In the genomic region with DNA sequence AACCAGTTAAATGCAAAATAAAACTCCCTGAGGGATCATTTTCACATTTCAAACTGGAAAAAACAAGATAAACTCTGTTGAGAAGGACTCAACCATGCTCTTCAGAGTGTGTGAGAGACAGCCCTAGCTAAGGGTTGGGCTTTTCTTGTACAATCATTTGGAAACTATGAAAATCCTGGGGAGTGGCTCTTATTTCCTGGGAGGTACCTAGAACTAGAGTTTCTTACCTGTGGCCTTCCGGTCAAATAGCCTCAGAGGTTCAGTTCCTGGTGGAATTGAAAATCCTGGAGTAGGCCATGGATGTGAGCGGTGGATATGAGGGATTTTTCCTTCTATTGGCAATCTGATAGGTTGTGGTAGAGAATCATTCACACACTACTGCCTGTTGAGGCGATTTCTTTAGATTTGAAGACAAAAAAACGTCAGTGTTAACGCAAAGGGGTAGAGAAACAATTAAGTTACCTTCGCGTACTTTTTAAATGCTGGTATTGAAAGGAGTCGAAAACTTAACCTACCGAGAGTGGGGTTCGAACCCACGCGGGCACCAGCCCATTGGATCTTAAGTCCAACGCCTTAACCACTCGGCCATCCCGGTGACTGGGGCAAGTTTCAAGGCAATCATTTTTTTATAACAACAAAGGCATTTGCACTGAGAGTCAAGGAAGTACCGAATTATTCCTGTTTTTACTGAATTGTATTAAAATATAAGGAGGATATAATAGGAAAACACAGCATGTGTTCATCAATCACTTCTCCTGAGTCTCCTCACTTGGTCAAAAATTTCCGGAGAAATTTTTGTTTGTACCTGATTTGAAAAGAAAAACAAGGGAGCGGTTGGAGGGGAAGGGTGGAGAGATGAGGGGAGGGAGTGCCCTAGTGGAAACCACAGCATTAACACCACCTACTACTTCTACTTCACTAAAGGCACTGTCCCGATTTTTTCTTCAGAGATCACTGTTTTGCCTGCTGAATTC, we compare ENCODE assay signal across 1 cellular context.
TF ChIP-seq lines count a peak whose summit lies in the region.

No MANE protein-coding gene starts in this region.

TF ChIP-seq in HEK293, 187 proteins besides CTCF, POLR2A, EP300 and RAD21 (continued from another document and continues in another):
- TF ChIP-seq ZNF280C (tag by site-specific recombination; IDR thresholded peaks at IDR 0.05) (no peak), ZNF398 (tag by site-specific recombination; IDR thresholded peaks at IDR 0.05) (0 out of 2 replicates have a peak, but pooled peaks have one; percentile 35), ZNF148 (tag by site-specific recombination; IDR thresholded peaks at IDR 0.05; ENCODE audit: borderline replicate concordance) (no peak), IKZF3 (tag by site-specific recombination; IDR thresholded peaks at IDR 0.05) (no peak), ZNF521 (tag by site-specific recombination; IDR thresholded peaks at IDR 0.05) (no peak), ZNF18 (tag by site-specific recombination; IDR thresholded peaks at IDR 0.05) (no peak), ZNF2 (tag by site-specific recombination; IDR thresholded peaks at IDR 0.05) (no peak), ZEB2 (tag by site-specific recombination; IDR thresholded peaks at IDR 0.05) (peak; percentile 40; the same call in 1 of the 2 replicates), INSM2 (tag by site-specific recombination; IDR thresholded peaks at IDR 0.05) (no peak), ZNF132 (tag by site-specific recombination; IDR thresholded peaks at IDR 0.05; ENCODE audit: borderline replicate concordance) (no peak), ZNF266 (tag by site-specific recombination; IDR thresholded peaks at IDR 0.05; ENCODE audit: low read depth) (no peak), ZNF354C (tag by site-specific recombination; IDR thresholded peaks at IDR 0.05; ENCODE audit: borderline replicate concordance, low read depth) (no peak), ZNF626 (tag by site-specific recombination; IDR thresholded peaks at IDR 0.05) (no peak), KLF1 (tag by site-specific recombination; IDR thresholded peaks at IDR 0.05) (no peak), ZNF785 (tag by site-specific recombination; IDR thresholded peaks at IDR 0.05) (no peak), ZNF248 (tag by site-specific recombination; IDR thresholded peaks at IDR 0.05) (no peak), ZIC2 (tag by site-specific recombination; IDR thresholded peaks at IDR 0.05) (no peak), ZNF416 (tag by site-specific recombination; IDR thresholded peaks at IDR 0.05) (peak; percentile 99), ZNF561 (tag by site-specific recombination; IDR thresholded peaks at IDR 0.05; ENCODE audit: borderline replicate concordance) (peak; percentile 77), ZNF23 (tag by site-specific recombination; IDR thresholded peaks at IDR 0.05; ENCODE audit: borderline replicate concordance) (no peak), ZNF146 (tag by site-specific recombination; IDR thresholded peaks at IDR 0.05) (no peak), ATF2 (tag by site-specific recombination; IDR thresholded peaks at IDR 0.05; ENCODE audit: low read depth) (no peak), ZFP41 (tag by site-specific recombination; IDR thresholded peaks at IDR 0.05; ENCODE audit: borderline replicate concordance) (no peak), ZNF580 (tag by site-specific recombination; IDR thresholded peaks at IDR 0.05) (peak; percentile 92), ZNF660 (tag by site-specific recombination; IDR thresholded peaks at IDR 0.05) (peak; percentile 99), RBAK (tag by site-specific recombination; IDR thresholded peaks at IDR 0.05) (no peak), ZSCAN23 (tag by site-specific recombination; IDR thresholded peaks at IDR 0.05) (no peak), ZNF571 (tag by site-specific recombination; IDR thresholded peaks at IDR 0.05) (no peak), HOXD13 (CRISPR knock-in tag; IDR thresholded peaks at IDR 0.05; ENCODE audit: borderline replicate concordance) (no peak), ZBTB1 (tag by site-specific recombination; IDR thresholded peaks at IDR 0.05) (no peak), ZNF394 (tag by site-specific recombination; IDR thresholded peaks at IDR 0.05; ENCODE audit: borderline replicate concordance) (peak; percentile 36; the same call in 1 of the 2 replicates), ZNF843 (tag by site-specific recombination; IDR thresholded peaks at IDR 0.05) (no peak), ZFP69B (tag by site-specific recombination; IDR thresholded peaks at IDR 0.05) (0 out of 2 replicates have a peak, but pooled peaks have one; percentile 17), ZNF175 (tag by site-specific recombination; IDR thresholded peaks at IDR 0.05) (no peak), ZBTB7A (tag by site-specific recombination; IDR thresholded peaks at IDR 0.05; ENCODE audit: low read depth) (no peak), OSR2 (tag by site-specific recombination; IDR thresholded peaks at IDR 0.05) (no peak), FEZF1 (tag by site-specific recombination; IDR thresholded peaks at IDR 0.05) (no peak)
- TF ChIP-seq, protein P1, sequence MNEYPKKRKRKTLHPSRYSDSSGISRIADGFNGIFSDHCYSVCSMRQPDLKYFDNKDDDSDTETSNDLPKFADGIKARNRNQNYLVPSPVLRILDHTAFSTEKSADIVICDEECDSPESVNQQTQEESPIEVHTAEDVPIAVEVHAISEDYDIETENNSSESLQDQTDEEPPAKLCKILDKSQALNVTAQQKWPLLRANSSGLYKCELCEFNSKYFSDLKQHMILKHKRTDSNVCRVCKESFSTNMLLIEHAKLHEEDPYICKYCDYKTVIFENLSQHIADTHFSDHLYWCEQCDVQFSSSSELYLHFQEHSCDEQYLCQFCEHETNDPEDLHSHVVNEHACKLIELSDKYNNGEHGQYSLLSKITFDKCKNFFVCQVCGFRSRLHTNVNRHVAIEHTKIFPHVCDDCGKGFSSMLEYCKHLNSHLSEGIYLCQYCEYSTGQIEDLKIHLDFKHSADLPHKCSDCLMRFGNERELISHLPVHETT (tag by site-specific recombination; IDR thresholded peaks at IDR 0.05) = peak; percentile 63; the same call in 1 of the 2 replicates
- TF ChIP-seq, protein P2, sequence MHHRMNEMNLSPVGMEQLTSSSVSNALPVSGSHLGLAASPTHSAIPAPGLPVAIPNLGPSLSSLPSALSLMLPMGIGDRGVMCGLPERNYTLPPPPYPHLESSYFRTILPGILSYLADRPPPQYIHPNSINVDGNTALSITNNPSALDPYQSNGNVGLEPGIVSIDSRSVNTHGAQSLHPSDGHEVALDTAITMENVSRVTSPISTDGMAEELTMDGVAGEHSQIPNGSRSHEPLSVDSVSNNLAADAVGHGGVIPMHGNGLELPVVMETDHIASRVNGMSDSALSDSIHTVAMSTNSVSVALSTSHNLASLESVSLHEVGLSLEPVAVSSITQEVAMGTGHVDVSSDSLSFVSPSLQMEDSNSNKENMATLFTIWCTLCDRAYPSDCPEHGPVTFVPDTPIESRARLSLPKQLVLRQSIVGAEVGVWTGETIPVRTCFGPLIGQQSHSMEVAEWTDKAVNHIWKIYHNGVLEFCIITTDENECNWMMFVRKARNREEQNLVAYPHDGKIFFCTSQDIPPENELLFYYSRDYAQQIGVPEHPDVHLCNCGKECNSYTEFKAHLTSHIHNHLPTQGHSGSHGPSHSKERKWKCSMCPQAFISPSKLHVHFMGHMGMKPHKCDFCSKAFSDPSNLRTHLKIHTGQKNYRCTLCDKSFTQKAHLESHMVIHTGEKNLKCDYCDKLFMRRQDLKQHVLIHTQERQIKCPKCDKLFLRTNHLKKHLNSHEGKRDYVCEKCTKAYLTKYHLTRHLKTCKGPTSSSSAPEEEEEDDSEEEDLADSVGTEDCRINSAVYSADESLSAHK (tag by site-specific recombination; IDR thresholded peaks at IDR 0.05) = no peak
- TF ChIP-seq, protein P3, sequence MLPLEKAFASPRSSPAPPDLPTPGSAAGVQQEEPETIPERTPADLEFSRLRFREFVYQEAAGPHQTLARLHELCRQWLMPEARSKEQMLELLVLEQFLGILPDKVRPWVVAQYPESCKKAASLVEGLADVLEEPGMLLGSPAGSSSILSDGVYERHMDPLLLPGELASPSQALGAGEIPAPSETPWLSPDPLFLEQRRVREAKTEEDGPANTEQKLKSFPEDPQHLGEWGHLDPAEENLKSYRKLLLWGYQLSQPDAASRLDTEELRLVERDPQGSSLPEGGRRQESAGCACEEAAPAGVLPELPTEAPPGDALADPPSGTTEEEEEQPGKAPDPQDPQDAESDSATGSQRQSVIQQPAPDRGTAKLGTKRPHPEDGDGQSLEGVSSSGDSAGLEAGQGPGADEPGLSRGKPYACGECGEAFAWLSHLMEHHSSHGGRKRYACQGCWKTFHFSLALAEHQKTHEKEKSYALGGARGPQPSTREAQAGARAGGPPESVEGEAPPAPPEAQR (tag by site-specific recombination; IDR thresholded peaks at IDR 0.05) = no peak
